In genomic region chr11:129933866-129934265, GRCh38 we compare ENCODE assay signal across 24 cellular contexts.
"Had no signal": no experiment of that assay in that cellular context is flagged by ENCODE, and none has a peak within 500 bp of the region (broad histone marks: within the 10 kb centered on the region; RNA-seq: fewer than 3 reads in every experiment).

No MANE protein-coding gene starts in this region.

- H3K9me3 ChIP-seq: ascending aorta, left lung, prostate gland, right atrium auricular region, spleen, thoracic aorta, upper lobe of left lung had no signal

- ATAC-seq: activated naive CD4-positive, alpha-beta T cell treated with anti-CD3 and anti-CD28 coated beads, Interleukin-2, amount 50 U/mL, for 72 hours; activated T-helper 17 cell treated with anti-CD3 and anti-CD28 coated beads, Interleukin-2, amount 50 U/mL, for 72 hours; effector memory CD8-positive, alpha-beta T cell; esophagus mucosa; left lung; naive thymus-derived CD8-positive, alpha-beta T cell had no signal

- H3K27me3 Mint-ChIP-seq: activated T-helper 17 cell treated with anti-CD3 and anti-CD28 coated beads, Interleukin-2, amount 50 U/mL, for 72 hours; effector memory CD8-positive, alpha-beta T cell; naive thymus-derived CD8-positive, alpha-beta T cell had no signal

- H3K4me2 ChIP-seq: hepatocyte had no signal

- H3K27me3 ChIP-seq: ascending aorta, brain microvascular endothelial cell, dorsolateral prefrontal cortex, hepatocyte, left lung, right atrium auricular region, spleen, upper lobe of left lung had no signal

- H3K27ac Mint-ChIP-seq: activated T-helper 17 cell treated with anti-CD3 and anti-CD28 coated beads, Interleukin-2, amount 50 U/mL, for 72 hours; mesothelial cell of epicardium; naive thymus-derived CD8-positive, alpha-beta T cell had no signal

- H3K4me1 ChIP-seq: ascending aorta, prostate gland, right atrium auricular region, upper lobe of left lung had no signal

- H3K4me3 Mint-ChIP-seq: activated T-helper 17 cell treated with anti-CD3 and anti-CD28 coated beads, Interleukin-2, amount 50 U/mL, for 72 hours; effector memory CD8-positive, alpha-beta T cell; immature natural killer cell; mesothelial cell of epicardium; naive thymus-derived CD8-positive, alpha-beta T cell had no signal

- H3K27ac ChIP-seq: ascending aorta, brain microvascular endothelial cell, dorsolateral prefrontal cortex, hepatocyte, left lung, prostate gland, right atrium auricular region, spleen, thoracic aorta, upper lobe of left lung, WERI-Rb-1 had no signal

- H3K4me1 Mint-ChIP-seq: activated T-helper 17 cell treated with anti-CD3 and anti-CD28 coated beads, Interleukin-2, amount 50 U/mL, for 72 hours; immature natural killer cell had no signal

- H3K9me3 Mint-ChIP-seq: activated naive CD4-positive, alpha-beta T cell treated with anti-CD3 and anti-CD28 coated beads, Interleukin-2, amount 50 U/mL, for 72 hours; activated T-helper 17 cell treated with anti-CD3 and anti-CD28 coated beads, Interleukin-2, amount 50 U/mL, for 72 hours; effector memory CD8-positive, alpha-beta T cell; immature natural killer cell; mesothelial cell of epicardium; naive thymus-derived CD8-positive, alpha-beta T cell had no signal

- H2AFZ ChIP-seq: hepatocyte had no signal

- H3K79me2 ChIP-seq: hepatocyte had no signal

- DNase-seq: activated CD4-positive, alpha-beta T cell treated with anti-CD3 and anti-CD28 coated beads for 1 hour; activated T-cell treated with anti-CD3 and anti-CD28 coated beads, Interleukin-2, amount 50 U/mL, for 1 hour; brain microvascular endothelial cell; caudate nucleus; dorsolateral prefrontal cortex; effector memory CD8-positive, alpha-beta T cell; foreskin melanocyte; immature natural killer cell; left lung; naive thymus-derived CD8-positive, alpha-beta T cell; spleen; stimulated activated CD4-positive, alpha-beta T cell treated with anti-CD3 and anti-CD28 coated beads, Interleukin-4, amount 100 ng/mL, for 1 hour; stimulated activated naive CD4-positive, alpha-beta T cell; upper lobe of left lung; WERI-Rb-1 had no signal
